Comparison of ENCODE assay signal across 8 cellular contexts in the genomic region with DNA sequence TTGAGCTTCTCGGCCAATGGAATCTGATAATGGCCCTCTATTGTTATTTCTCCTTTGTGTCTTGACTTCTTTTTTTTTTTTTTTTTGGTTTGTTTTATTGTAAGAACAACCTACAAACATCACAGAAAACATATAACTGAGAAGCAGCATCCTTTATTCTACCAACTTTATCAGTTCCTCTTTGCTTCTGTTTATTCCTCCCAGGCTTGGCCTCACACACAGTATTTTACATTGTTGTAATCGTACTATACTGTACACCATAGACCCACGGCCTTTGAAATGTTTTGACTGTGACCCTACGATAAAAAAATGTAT. TPM values are rescaled to one million over a fixed set of nuclear protein-coding genes. Genes with fewer than 3 reads are reported as not detected.
DNase-seq lines count a peak whose midpoint lies in the region; ATAC-seq, FAIRE-seq and TF ChIP-seq lines count a peak whose summit lies in the region.

No MANE protein-coding gene starts in this region.

- H3K27me3 Mint-ChIP-seq in naive B cell = no peaks in the 10 kb centered on the region

- no peaks in the 10 kb centered on the region for H3K36me3 Mint-ChIP-seq in naive B cell

- TF ChIP-seq RAD21 in IMR-90 (IDR thresholded peaks at IDR 0.05; ENCODE audit: low read length) = no peak

- no peak overlapping the region for H3K4me2 ChIP-seq in IMR-90 (ENCODE audit: low read depth, low read length)

- peak overlapping the region; percentile 66 for H2AK9ac ChIP-seq in IMR-90 (replicated peaks; ENCODE audit: low read depth, low read length, poor library complexity)

- no peak overlapping the region for H3K14ac ChIP-seq in IMR-90 (replicated peaks; ENCODE audit: low read depth, low read length)

- H3K4me1 ChIP-seq in ACC112 (ENCODE audit: control insufficient read depth, insufficient read depth, low read length, unreplicated experiment) (no peaks in the 10 kb centered on the region), IMR-90 (ENCODE audit: control insufficient read depth, insufficient read depth, low read length) (no peaks in the 10 kb centered on the region)

- dilution Hi-C loops in IMR-90 (cut with HindIII; ENCODE audit: low sequenced_read_pairs, unreplicated experiment) = no loop called here

- peak overlapping the region; percentile 83 to 99 for H4K8ac ChIP-seq in IMR-90 (ENCODE audit: low read depth in 2 of 2, low read length in 2 of 2)

- TF ChIP-seq CTCF in IMR-90 (conservative IDR thresholded peaks at IDR 0.05; ENCODE audit: low read depth, low read length) (no peak), bronchial epithelial cell (IDR thresholded peaks at IDR 0.05; ENCODE audit: insufficient read depth, low read length, severe bottlenecking) (no peak)

- H3K23ac ChIP-seq in IMR-90 (ENCODE audit: low read depth, low read length) = no peak overlapping the region

- CTCF ChIA-PET in IMR-90 (lab: Yijun Ruan, JAX) = interaction anchor here (0.7 kb wide), 1 partner anchor 9 kb away, joined by 4 read pairs; no protein-coding TSS in a partner anchor

- FAIRE-seq in bronchial epithelial cell (lab: Jason Lieb, UNC) = no peak

- no peaks in the 10 kb centered on the region for H3K9me3 Mint-ChIP-seq in naive B cell

- no peaks in the 10 kb centered on the region for H3K9me3 ChIP-seq in IMR-90 (ENCODE audit: control insufficient read depth, insufficient read depth, low read length)

- H3K4me3 Mint-ChIP-seq in naive B cell = peak overlapping the region; percentile 86 to 100 (median 97)

- 0 out of 2 replicates have a peak overlapping the region, but pooled peaks have one; percentile 65 for H3K56ac ChIP-seq in IMR-90 (ENCODE audit: extremely low read depth, insufficient read depth, low read length)

- H3K27me3 ChIP-seq in ACC112 (ENCODE audit: insufficient read depth, low read length) (no peaks in the 10 kb centered on the region), IMR-90 (ENCODE audit: control insufficient read depth, insufficient read depth, low read length) (peaks cover 15% of the 10 kb centered on the region), bronchial epithelial cell (ENCODE audit: control insufficient read depth, insufficient read depth, low read length) (no peaks in the 10 kb centered on the region)

- H3K79me1 ChIP-seq in IMR-90 (ENCODE audit: low read depth in 1 of 2, low read length in 2 of 2) = peaks cover 7 to 20% of the 10 kb centered on the region in 2 experiments; a peak in 3 of 4 replicates

- no peak overlapping the region for H4K91ac ChIP-seq in IMR-90 (ENCODE audit: insufficient read depth, low read depth, low read length)

- 0 out of 2 replicates have a peak overlapping the region, but pooled peaks have one; percentile 85 for H3K4ac ChIP-seq in IMR-90 (ENCODE audit: low read depth, low read length)

- no peaks in the 10 kb centered on the region for H3K79me2 ChIP-seq in ACC112 (ENCODE audit: control insufficient read depth, insufficient read depth, low read length, unreplicated experiment)

- no peak overlapping the region for H2BK5ac ChIP-seq in IMR-90 (ENCODE audit: low read depth, low read length, poor library complexity, severe bottlenecking)

- H3K36me3 ChIP-seq in ACC112 (ENCODE audit: insufficient read depth, low read length) (no peaks in the 10 kb centered on the region), IMR-90 (ENCODE audit: control insufficient read depth, insufficient read depth, low read length) (no peaks in the 10 kb centered on the region), bronchial epithelial cell (ENCODE audit: control insufficient read depth, insufficient read depth, low read length) (no peaks in the 10 kb centered on the region)

- no peak overlapping the region for H3K9ac ChIP-seq in IMR-90 (ENCODE audit: low read depth, low read length)

- no peak overlapping the region; the same call in 1 of the 2 replicates for H2BK120ac ChIP-seq in IMR-90 (ENCODE audit: low read depth, low read length)

- BruUV-seq in IMR-90 (replicated peaks; lab: Mats Ljungman, UMichigan) = no TSS peak

- no peak overlapping the region for H3K18ac ChIP-seq in IMR-90 (ENCODE audit: low read depth, low read length)

- H2BK20ac ChIP-seq in IMR-90 (ENCODE audit: low read depth, low read length) = peak overlapping the region; percentile 93

- WGBS in IMR-90 (ENCODE audit: extremely low coverage in 2 of 2, insufficient read length in 1 of 2), 2 experiments = no CpG with 5 or more reads among the region's 4 CpGs

- H3K4me3 ChIP-seq in ACC112 (ENCODE audit: low read depth, low read length) (peak overlapping the region; percentile 84), IMR-90 (ENCODE audit: insufficient read depth, low read depth, low read length) (no peak overlapping the region), bronchial epithelial cell (ENCODE audit: low read depth, low read length) (peak overlapping the region; percentile 65)

- no peak overlapping the region for H2BK15ac ChIP-seq in IMR-90 (ENCODE audit: low read depth, low read length)

- ATAC-seq in IMR-90 (ENCODE audit: low read depth) = no peak
- ATAC-seq in naive B cell (ENCODE audit: low read depth in 2 of 2) = no peak

- no peak overlapping the region for H2AK5ac ChIP-seq in IMR-90 (ENCODE audit: low read depth, low read length)

- POLR2A ChIA-PET in IMR-90 (lab: Charles Lee; ENCODE audit: unreplicated experiment) = no interaction called here

- no peak for DNase-seq in IMR-90
- no peak for DNase-seq in bronchial epithelial cell (ENCODE audit: low read depth)
- DNase-seq in naive B cell = no peak
- DNase-seq in occipital lobe (lab: John Stamatoyannopoulos, UW) = no peak
- no peak for DNase-seq in ureter (ENCODE audit: low spot score)
- no peak for DNase-seq in NCI-H2081 (lab: John Stamatoyannopoulos, UW)
- no peak for DNase-seq in Kasumi-1 (lab: John Stamatoyannopoulos, UW)

- in situ Hi-C loops in IMR-90 (cut with MboI; ENCODE audit: low sequenced_read_pairs) = no loop called here

- peak overlapping the region; percentile 91 for H2AFZ ChIP-seq in ACC112 (ENCODE audit: low read length, unreplicated experiment)
- peak overlapping the region; percentile 99 for H2AFZ ChIP-seq in IMR-90 (replicated peaks; ENCODE audit: low read length, poor library complexity)

- H3K4me1 Mint-ChIP-seq in naive B cell = peaks cover 45 to 84% (median 53%) of the 10 kb centered on the region in 3 donors

- no peak for TF ChIP-seq POLR2A in IMR-90 (IDR thresholded peaks at IDR 0.05; ENCODE audit: low read depth, low read length)

- peaks cover 6% of the 10 kb centered on the region for H3K9me1 ChIP-seq in IMR-90 (ENCODE audit: insufficient read depth, low read length)

- no peaks in the 10 kb centered on the region for H4K20me1 ChIP-seq in IMR-90 (ENCODE audit: insufficient read depth, low read length)

- intact Hi-C loops in IMR-90 (cut with micrococcal nuclease) = no loop called here

- H3K27ac Mint-ChIP-seq in naive B cell = peak overlapping the region; percentile 96 to 99 (median 98)

- H3K27ac ChIP-seq in ACC112 (ENCODE audit: low read depth, low read length) (no peak overlapping the region), IMR-90 (ENCODE audit: insufficient read depth, low read length) (no peak overlapping the region)

- 0 out of 2 replicates have a peak overlapping the region, but pooled peaks have one; percentile 2 for H4K5ac ChIP-seq in IMR-90 (ENCODE audit: low read depth, low read length)

TF ChIP-seq in IMR-90, 13 proteins besides CTCF, POLR2A, EP300 and RAD21:
- TF ChIP-seq, protein P1, sequence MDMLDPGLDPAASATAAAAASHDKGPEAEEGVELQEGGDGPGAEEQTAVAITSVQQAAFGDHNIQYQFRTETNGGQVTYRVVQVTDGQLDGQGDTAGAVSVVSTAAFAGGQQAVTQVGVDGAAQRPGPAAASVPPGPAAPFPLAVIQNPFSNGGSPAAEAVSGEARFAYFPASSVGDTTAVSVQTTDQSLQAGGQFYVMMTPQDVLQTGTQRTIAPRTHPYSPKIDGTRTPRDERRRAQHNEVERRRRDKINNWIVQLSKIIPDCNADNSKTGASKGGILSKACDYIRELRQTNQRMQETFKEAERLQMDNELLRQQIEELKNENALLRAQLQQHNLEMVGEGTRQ (IDR thresholded peaks at IDR 0.05; ENCODE audit: low read depth, low read length) = no peak
- TF ChIP-seq CHD1 (IDR thresholded peaks at IDR 0.05; ENCODE audit: low read depth, low read length) (no peak), RFX5 (IDR thresholded peaks at IDR 0.05; ENCODE audit: low read depth, low read length) (no peak), NFE2L2 (IDR thresholded peaks at IDR 0.05; ENCODE audit: low read depth, low read length) (no peak), MXI1 (IDR thresholded peaks at IDR 0.05; ENCODE audit: borderline replicate concordance, low read depth, low read length) (no peak), SMC3 (IDR thresholded peaks at IDR 0.05; ENCODE audit: low read depth, low read length) (no peak), FOS (IDR thresholded peaks at IDR 0.05; ENCODE audit: low read depth, low read length) (no peak), MAFK (IDR thresholded peaks at IDR 0.05; ENCODE audit: low read depth, low read length) (no peak), RCOR1 (IDR thresholded peaks at IDR 0.05; ENCODE audit: insufficient replicate concordance, low read length) (no peak), BHLHE40 (IDR thresholded peaks at IDR 0.05; ENCODE audit: low read depth, low read length) (no peak), MAZ (IDR thresholded peaks at IDR 0.05; ENCODE audit: borderline replicate concordance, low read depth, low read length) (no peak), CEBPB (IDR thresholded peaks at IDR 0.05; ENCODE audit: low read depth, low read length) (no peak)
- TF ChIP-seq, protein P2, sequence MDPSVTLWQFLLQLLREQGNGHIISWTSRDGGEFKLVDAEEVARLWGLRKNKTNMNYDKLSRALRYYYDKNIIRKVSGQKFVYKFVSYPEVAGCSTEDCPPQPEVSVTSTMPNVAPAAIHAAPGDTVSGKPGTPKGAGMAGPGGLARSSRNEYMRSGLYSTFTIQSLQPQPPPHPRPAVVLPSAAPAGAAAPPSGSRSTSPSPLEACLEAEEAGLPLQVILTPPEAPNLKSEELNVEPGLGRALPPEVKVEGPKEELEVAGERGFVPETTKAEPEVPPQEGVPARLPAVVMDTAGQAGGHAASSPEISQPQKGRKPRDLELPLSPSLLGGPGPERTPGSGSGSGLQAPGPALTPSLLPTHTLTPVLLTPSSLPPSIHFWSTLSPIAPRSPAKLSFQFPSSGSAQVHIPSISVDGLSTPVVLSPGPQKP (IDR thresholded peaks at IDR 0.05; ENCODE audit: borderline replicate concordance, low read depth, low read length) = no peak
TF ChIP-seq in IMR-90: peak in this region for 0.

RNA-seq across cellular contexts. Expression of a gene that starts 0.6 kb away (rescaled TPM):
- total RNA-seq in IMR-90 (2012; rRNA removed) (35.8 and 59.4 TPM in 2 replicates), bronchial epithelial cell (26.0 and 29.7 TPM in 2 replicates), occipital lobe (11.7 TPM), ureter (10.0 TPM)
- polyA plus RNA-seq in IMR-90 (2012; rRNA removed) (78.2 and 96.8 TPM in 2 replicates), naive B cell (ENCODE audit: low read depth in 6 of 6) (10 to 100 TPM; 35.2 to 61.3 (median 52.4) TPM)
- 69.5 and 225 TPM in 2 replicates for polyA plus RNA-seq in IMR-90 (2012; cell fraction: cytosol; rRNA removed)
- polyA plus RNA-seq in IMR-90 (2012; cell fraction: nucleus; rRNA removed; ENCODE audit: low replicate concordance) = 17.6 and 35.1 TPM in 2 replicates
